ENCODE assay signal across 10 cellular contexts in genomic region chr12:32502693-32503510, GRCh38.
DNase-seq lines count a peak whose midpoint lies in the region; ATAC-seq and TF ChIP-seq lines count a peak whose summit lies in the region.
"Had no signal": no experiment of that assay in that cellular context is flagged by ENCODE, and none has a peak within 500 bp of the region (broad histone marks: within the 10 kb centered on the region; RNA-seq: fewer than 3 reads in every experiment).

No MANE protein-coding gene starts in this region.

- H3K4me3 ChIP-seq in SK-N-SH (ENCODE audit: low read depth in 2 of 2, low read length in 1 of 2): peak overlapping the region in 1 of 2 experiments; percentile 46; a peak in 2 of 4 replicates

- peaks cover 0 to 5% of the 10 kb centered on the region in 2 experiments; a peak in 2 of 4 replicates for H3K4me1 ChIP-seq in SK-N-SH (ENCODE audit: control insufficient read depth in 1 of 2, insufficient read depth in 2 of 2, low read depth in 1 of 2, low read length in 1 of 2)

- CTCF ChIA-PET in SK-N-SH (lab: Yijun Ruan, JAX): interaction anchor here (1.0 to 1.3 kb wide), 2 partner anchors 10 to 47 kb away, joined by 3 to 6 read pairs; no protein-coding TSS in a partner anchor

- no peaks in the 10 kb centered on the region for H3K79me2 ChIP-seq in SK-N-SH (ENCODE audit: insufficient read depth)

- no peak overlapping the region for H3K4me3 Mint-ChIP-seq in activated CD4-positive, alpha-beta T cell treated with anti-CD3 and anti-CD28 coated beads, Interleukin-2, amount 10 ng/mL, durations not matched to agents 24 days and 14 days
- H3K4me3 Mint-ChIP-seq: activated B cell treated with CpG ODN at 0.5 μM for 24 hours; stimulated activated naive CD8-positive, alpha-beta T cell treated with anti-CD3 and anti-CD28 coated beads, Interleukin-15, Interleukin-2, amounts not matched to agents 100 ng/mL and 50 ng/mL, for 24 hours had no signal

- H3K4me2 ChIP-seq in SK-N-SH: peak overlapping the region; percentile 34

- 12% methylated on average over 3 of the region's 3 CpGs for WGBS in SK-N-SH (ENCODE audit: low lambda C conversion rate)

- peaks cover 4% of the 10 kb centered on the region for H3K4me1 Mint-ChIP-seq in activated CD4-positive, alpha-beta T cell treated with anti-CD3 and anti-CD28 coated beads, Interleukin-2, amount 10 ng/mL, durations not matched to agents 24 days and 14 days

- no peak for TF ChIP-seq RAD21 in SK-N-SH (IDR thresholded peaks at IDR 0.05; ENCODE audit: low read length)

- H3K27me3 Mint-ChIP-seq in activated CD4-positive, alpha-beta T cell treated with anti-CD3 and anti-CD28 coated beads, Interleukin-2, amount 10 ng/mL, durations not matched to agents 24 days and 14 days: peaks cover 6% of the 10 kb centered on the region
- H3K27me3 Mint-ChIP-seq: activated B cell treated with CpG ODN at 0.5 μM for 24 hours; stimulated activated naive CD8-positive, alpha-beta T cell treated with anti-CD3 and anti-CD28 coated beads, Interleukin-15, Interleukin-2, amounts not matched to agents 100 ng/mL and 50 ng/mL, for 24 hours had no signal

- DNase-seq in G401 (ENCODE audit: low spot score): peak; percentile 44
- no peak for DNase-seq in SK-N-SH
- peak; percentile 76 for DNase-seq in globus pallidus (ENCODE audit: low spot score)
- peak; percentile 89 for DNase-seq in pons (ENCODE audit: low spot score)
- no peak for DNase-seq in NCI-H226
- no peak for DNase-seq in activated CD4-positive, alpha-beta T cell treated with anti-CD3 and anti-CD28 coated beads, Interleukin-2, amount 10 ng/mL, durations not matched to agents 24 days and 14 days
- DNase-seq in activated naive CD4-positive, alpha-beta T cell treated with anti-CD3 and anti-CD28 coated beads, Interleukin-2, amount 50 U/mL, for 16 hours: no peak
- DNase-seq: activated B cell treated with CpG ODN at 0.5 μM for 24 hours had no signal

- H4K20me1 ChIP-seq in SK-N-SH (ENCODE audit: insufficient read depth): no peaks in the 10 kb centered on the region

- peaks cover 3% of the 10 kb centered on the region for H3F3A ChIP-seq in SK-N-SH (replicated peaks; ENCODE audit: insufficient read depth)

- POLR2A ChIA-PET in SK-N-SH (lab: Yijun Ruan, JAX): no interaction called here

- no peaks in the 10 kb centered on the region for H3K9me3 Mint-ChIP-seq in activated CD4-positive, alpha-beta T cell treated with anti-CD3 and anti-CD28 coated beads, Interleukin-2, amount 10 ng/mL, durations not matched to agents 24 days and 14 days
- H3K9me3 Mint-ChIP-seq: activated B cell treated with CpG ODN at 0.5 μM for 24 hours had no signal

- ATAC-seq in activated CD4-positive, CD25-positive, alpha-beta regulatory T cell treated with anti-CD3 and anti-CD28 coated beads, Interleukin-2, amount 50 U/mL, for 24 hours: no peak

- intact Hi-C loops in activated CD4-positive, alpha-beta T cell treated with anti-CD3 and anti-CD28 coated beads, Interleukin-2, amount 10 ng/mL, durations not matched to agents 24 days and 14 days (cut with micrococcal nuclease): no loop called here

- no peak for TF ChIP-seq EP300 in SK-N-SH (IDR thresholded peaks at IDR 0.05; ENCODE audit: borderline replicate concordance in 1 of 2, low read depth in 1 of 2, low read length in 1 of 2)

- peak overlapping the region in 1 of 2 experiments; percentile 83; a peak in 2 of 4 replicates for H3K27ac ChIP-seq in SK-N-SH (ENCODE audit: low read depth in 2 of 2, low read length in 1 of 2)

- no peak overlapping the region for H3K9ac ChIP-seq in SK-N-SH

- H3K27me3 ChIP-seq in SK-N-SH (ENCODE audit: insufficient read depth): no peaks in the 10 kb centered on the region

- no peaks in the 10 kb centered on the region for H3K36me3 Mint-ChIP-seq in activated CD4-positive, alpha-beta T cell treated with anti-CD3 and anti-CD28 coated beads, Interleukin-2, amount 10 ng/mL, durations not matched to agents 24 days and 14 days (ENCODE audit: low read depth)

- H3K9me2 ChIP-seq in SK-N-SH: no peaks in the 10 kb centered on the region

- no peak overlapping the region for H3K27ac Mint-ChIP-seq in activated CD4-positive, alpha-beta T cell treated with anti-CD3 and anti-CD28 coated beads, Interleukin-2, amount 10 ng/mL, durations not matched to agents 24 days and 14 days
- H3K27ac Mint-ChIP-seq: activated B cell treated with CpG ODN at 0.5 μM for 24 hours; stimulated activated naive CD8-positive, alpha-beta T cell treated with anti-CD3 and anti-CD28 coated beads, Interleukin-15, Interleukin-2, amounts not matched to agents 100 ng/mL and 50 ng/mL, for 24 hours had no signal

- no peak for TF ChIP-seq CTCF in SK-N-SH (IDR thresholded peaks at IDR 0.05)

- 0 out of 2 replicates have a peak overlapping the region, but pooled peaks have one; percentile 30 for H2AFZ ChIP-seq in SK-N-SH (ENCODE audit: low read depth)

- H3K9me3 ChIP-seq in SK-N-SH: no peaks in the 10 kb centered on the region

- in situ Hi-C loops in G401 (cut with HindIII; ENCODE audit: low sequenced_read_pairs): no loop called here

- no peaks in the 10 kb centered on the region for H3K36me3 ChIP-seq in SK-N-SH (replicated peaks in 1 of 2; ENCODE audit: control insufficient read depth in 1 of 2, insufficient read depth in 2 of 2, low read length in 1 of 2)

TF ChIP-seq in SK-N-SH, 30 proteins besides CTCF, POLR2A, EP300 and RAD21:
- no peak for TF ChIP-seq GATA2 (CRISPR knock-in tag; IDR thresholded peaks at IDR 0.05)
- TF ChIP-seq GABPA (IDR thresholded peaks at IDR 0.05; ENCODE audit: low read depth): no peak
- TF ChIP-seq MXI1 (IDR thresholded peaks at IDR 0.05; ENCODE audit: low read depth, low read length): peak; percentile 86
- 0 out of 2 replicates have a peak, but pooled peaks have one; percentile 52 for TF ChIP-seq MAX (IDR thresholded peaks at IDR 0.05; ENCODE audit: low read depth)
- TF ChIP-seq USF2 (IDR thresholded peaks at IDR 0.05; ENCODE audit: borderline replicate concordance, low read depth, low read length): no peak
- TF ChIP-seq TCF12 (IDR thresholded peaks at IDR 0.05): no peak

Comparison
In these comparisons a context has a peak if more than half of its experiments do, and no peak if none do; other contexts are left out.
1. DNase-seq: peak in G401 (single experiment), globus pallidus (single experiment) and pons (single experiment); none in SK-N-SH (single experiment), NCI-H226 (single experiment), activated CD4-positive, alpha-beta T cell treated with anti-CD3 and anti-CD28 coated beads, Interleukin-2, amount 10 ng/mL, durations not matched to agents 24 days and 14 days (single experiment) and activated naive CD4-positive, alpha-beta T cell treated with anti-CD3 and anti-CD28 coated beads, Interleukin-2, amount 50 U/mL, for 16 hours (single experiment).